In genomic region chr3:141372656-141373055, GRCh38 we compare ENCODE assay signal across 17 cellular contexts. TPM values are rescaled to one million over a fixed set of nuclear protein-coding genes. Genes with fewer than 3 reads are reported as not detected.
DNase-seq lines count a peak whose midpoint lies in the region; ATAC-seq and TF ChIP-seq lines count a peak whose summit lies in the region.
"Had no signal": no experiment of that assay in that cellular context is flagged by ENCODE, and none has a peak within 500 bp of the region (broad histone marks: within the 10 kb centered on the region; RNA-seq: fewer than 3 reads in every experiment).

No MANE protein-coding gene starts in this region.

- H3K9me3 ChIP-seq in MM.1S (replicated peaks; ENCODE audit: insufficient read depth, low read length) = no peaks in the 10 kb centered on the region
- H3K9me3 ChIP-seq: colonic mucosa, Peyer's patch had no signal

- H3K27ac Mint-ChIP-seq in activated T-cell treated with anti-CD3 and anti-CD28 coated beads, Interleukin-2, amount 50 U/mL, for 24 hours = peak overlapping the region; percentile 23
- peak overlapping the region; percentile 65 for H3K27ac Mint-ChIP-seq in activated T-helper 17 cell treated with anti-CD3 and anti-CD28 coated beads, Interleukin-2, amount 50 U/mL, for 72 hours
- peak overlapping the region; percentile 73 for H3K27ac Mint-ChIP-seq in stimulated activated effector memory CD8-positive, alpha-beta T cell treated with anti-CD3 and anti-CD28 coated beads, Interleukin-12 subunit alpha, Interleukin-12 subunit beta, amount 100 ng/mL, for 72 hours

- H3K9ac ChIP-seq in MM.1S (ENCODE audit: low read length) = peak overlapping the region; percentile 62

- no peak overlapping the region for H2AFZ ChIP-seq in MM.1S (ENCODE audit: low read length)

- H3K27me3 Mint-ChIP-seq in activated T-cell treated with anti-CD3 and anti-CD28 coated beads, Interleukin-2, amount 50 U/mL, for 24 hours = no peaks in the 10 kb centered on the region
- no peaks in the 10 kb centered on the region for H3K27me3 Mint-ChIP-seq in activated T-helper 17 cell treated with anti-CD3 and anti-CD28 coated beads, Interleukin-2, amount 50 U/mL, for 72 hours

- H3K9me2 ChIP-seq in MM.1S (replicated peaks; ENCODE audit: insufficient read depth, low read length) = no peaks in the 10 kb centered on the region

- H3K4me2 ChIP-seq in MM.1S (ENCODE audit: low read depth, low read length) = peak overlapping the region; percentile 12; the same call in 1 of the 2 replicates

- H3K4me3 ChIP-seq in MM.1S (ENCODE audit: low read length) = no peak overlapping the region
- H3K4me3 ChIP-seq: colonic mucosa, Peyer's patch had no signal

- peaks cover 52% of the 10 kb centered on the region for H3F3A ChIP-seq in MM.1S (ENCODE audit: insufficient read depth, low read length)

- H3K4me1 ChIP-seq in MM.1S (ENCODE audit: low read length) = peaks cover 84% of the 10 kb centered on the region

- peaks cover 71% of the 10 kb centered on the region for H3K79me2 ChIP-seq in MM.1S (ENCODE audit: low read length)

- H3K36me3 ChIP-seq in MM.1S (replicated peaks; ENCODE audit: insufficient read depth, low read length) = no peaks in the 10 kb centered on the region
- H3K36me3 ChIP-seq: colonic mucosa, Peyer's patch had no signal

- H3K4me3 Mint-ChIP-seq in activated T-cell treated with anti-CD3 and anti-CD28 coated beads, Interleukin-2, amount 50 U/mL, for 24 hours = no peak overlapping the region
- H3K4me3 Mint-ChIP-seq in activated T-helper 17 cell treated with anti-CD3 and anti-CD28 coated beads, Interleukin-2, amount 50 U/mL, for 72 hours = peak overlapping the region; percentile 26
- peak overlapping the region; percentile 41 for H3K4me3 Mint-ChIP-seq in stimulated activated effector memory CD8-positive, alpha-beta T cell treated with anti-CD3 and anti-CD28 coated beads, Interleukin-12 subunit alpha, Interleukin-12 subunit beta, amount 100 ng/mL, for 72 hours

- peaks cover 2% of the 10 kb centered on the region for H3K9me3 Mint-ChIP-seq in activated T-cell treated with anti-CD3 and anti-CD28 coated beads, Interleukin-2, amount 50 U/mL, for 24 hours
- no peaks in the 10 kb centered on the region for H3K9me3 Mint-ChIP-seq in activated T-helper 17 cell treated with anti-CD3 and anti-CD28 coated beads, Interleukin-2, amount 50 U/mL, for 72 hours
- no peaks in the 10 kb centered on the region for H3K9me3 Mint-ChIP-seq in stimulated activated effector memory CD8-positive, alpha-beta T cell treated with anti-CD3 and anti-CD28 coated beads, Interleukin-12 subunit alpha, Interleukin-12 subunit beta, amount 100 ng/mL, for 72 hours

- H3K27me3 ChIP-seq in MM.1S (replicated peaks; ENCODE audit: insufficient read depth, low read length) = no peaks in the 10 kb centered on the region
- H3K27me3 ChIP-seq: brain microvascular endothelial cell, colonic mucosa, Peyer's patch had no signal

- no peak for ATAC-seq in activated T-helper 17 cell treated with anti-CD3 and anti-CD28 coated beads, Interleukin-2, amount 50 U/mL, for 72 hours (replicated peaks)
- no peak for ATAC-seq in stimulated activated effector memory CD8-positive, alpha-beta T cell treated with anti-CD3 and anti-CD28 coated beads, Interleukin-12 subunit alpha, Interleukin-12 subunit beta, amount 100 ng/mL, for 72 hours
- ATAC-seq in HG02970 (IDR thresholded peaks at IDR 0.05; ENCODE audit: low FRiP score, unreplicated experiment) = no peak
- no peak for ATAC-seq in GM19328 (IDR thresholded peaks at IDR 0.05; ENCODE audit: unreplicated experiment)

- peaks cover 59% of the 10 kb centered on the region for H3K4me1 Mint-ChIP-seq in activated T-cell treated with anti-CD3 and anti-CD28 coated beads, Interleukin-2, amount 50 U/mL, for 24 hours (ENCODE audit: low read depth)
- peaks cover 37% of the 10 kb centered on the region for H3K4me1 Mint-ChIP-seq in activated T-helper 17 cell treated with anti-CD3 and anti-CD28 coated beads, Interleukin-2, amount 50 U/mL, for 72 hours
- H3K4me1 Mint-ChIP-seq in stimulated activated effector memory CD8-positive, alpha-beta T cell treated with anti-CD3 and anti-CD28 coated beads, Interleukin-12 subunit alpha, Interleukin-12 subunit beta, amount 100 ng/mL, for 72 hours = peaks cover 38% of the 10 kb centered on the region

- no peaks in the 10 kb centered on the region for H3K36me3 Mint-ChIP-seq in activated T-cell treated with anti-CD3 and anti-CD28 coated beads, Interleukin-2, amount 50 U/mL, for 24 hours (ENCODE audit: low read depth)
- no peaks in the 10 kb centered on the region for H3K36me3 Mint-ChIP-seq in activated T-helper 17 cell treated with anti-CD3 and anti-CD28 coated beads, Interleukin-2, amount 50 U/mL, for 72 hours (ENCODE audit: low read depth)
- H3K36me3 Mint-ChIP-seq in stimulated activated effector memory CD8-positive, alpha-beta T cell treated with anti-CD3 and anti-CD28 coated beads, Interleukin-12 subunit alpha, Interleukin-12 subunit beta, amount 100 ng/mL, for 72 hours = no peaks in the 10 kb centered on the region

- no peaks in the 10 kb centered on the region for H4K20me1 ChIP-seq in MM.1S (ENCODE audit: insufficient read depth, low read length)

- peak overlapping the region; percentile 94 for H3K27ac ChIP-seq in MM.1S (ENCODE audit: low read length)
- H3K27ac ChIP-seq: C4-2B, colonic mucosa, Peyer's patch had no signal

- no peak for TF ChIP-seq CTCF in MM.1S (IDR thresholded peaks at IDR 0.05; ENCODE audit: low read length)

- DNase-seq in activated T-cell treated with anti-CD3 and anti-CD28 coated beads, Interleukin-2, amount 50 U/mL, for 24 hours = no peak
- no peak for DNase-seq in activated T-cell treated with anti-CD3 and anti-CD28 coated beads for 4 hours
- peak; percentile 7 for DNase-seq in MM.1S
- no peak for DNase-seq in stimulated activated effector memory CD8-positive, alpha-beta T cell treated with anti-CD3 and anti-CD28 coated beads, Interleukin-12 subunit alpha, Interleukin-12 subunit beta, amount 100 ng/mL, for 72 hours (ENCODE audit: low spot score in 2 of 2)
- no peak for DNase-seq in stimulated activated CD4-positive, alpha-beta T cell treated with anti-CD3 and anti-CD28 coated beads, Interleukin-1b, Interleukin-23, amount 100 ng/mL, for 48 hours
- DNase-seq: ACHN; brain microvascular endothelial cell; colonic mucosa; hippocampal formation; NCI-H146; NCI-H2227 treated with DMSO at 0.1 percent for 48 hours; Peyer's patch; stimulated activated CD4-positive, alpha-beta T cell treated with anti-CD3 and anti-CD28 coated beads, Interleukin-4, amount 100 ng/mL, for 24 hours had no signal

RNA-seq across cellular contexts. Expression of gene ZBTB38, which starts 4.4 kb away (rescaled TPM):
- total RNA-seq in activated T-helper 17 cell treated with anti-CD3 and anti-CD28 coated beads, Interleukin-2, amount 50 U/mL, for 72 hours = 10 to 100 TPM; 33.3 to 45.6 TPM

Comparison
In these comparisons a context has a peak if more than half of its experiments do, and no peak if none do; other contexts are left out.
1. H3K27ac Mint-ChIP-seq: peak in every context shown above with its lines; median percentile 73 in stimulated activated effector memory CD8-positive, alpha-beta T cell treated with anti-CD3 and anti-CD28 coated beads, Interleukin-12 subunit alpha, Interleukin-12 subunit beta, amount 100 ng/mL, for 72 hours; 65 in activated T-helper 17 cell treated with anti-CD3 and anti-CD28 coated beads, Interleukin-2, amount 50 U/mL, for 72 hours; 23 in activated T-cell treated with anti-CD3 and anti-CD28 coated beads, Interleukin-2, amount 50 U/mL, for 24 hours.